In the genomic region with DNA sequence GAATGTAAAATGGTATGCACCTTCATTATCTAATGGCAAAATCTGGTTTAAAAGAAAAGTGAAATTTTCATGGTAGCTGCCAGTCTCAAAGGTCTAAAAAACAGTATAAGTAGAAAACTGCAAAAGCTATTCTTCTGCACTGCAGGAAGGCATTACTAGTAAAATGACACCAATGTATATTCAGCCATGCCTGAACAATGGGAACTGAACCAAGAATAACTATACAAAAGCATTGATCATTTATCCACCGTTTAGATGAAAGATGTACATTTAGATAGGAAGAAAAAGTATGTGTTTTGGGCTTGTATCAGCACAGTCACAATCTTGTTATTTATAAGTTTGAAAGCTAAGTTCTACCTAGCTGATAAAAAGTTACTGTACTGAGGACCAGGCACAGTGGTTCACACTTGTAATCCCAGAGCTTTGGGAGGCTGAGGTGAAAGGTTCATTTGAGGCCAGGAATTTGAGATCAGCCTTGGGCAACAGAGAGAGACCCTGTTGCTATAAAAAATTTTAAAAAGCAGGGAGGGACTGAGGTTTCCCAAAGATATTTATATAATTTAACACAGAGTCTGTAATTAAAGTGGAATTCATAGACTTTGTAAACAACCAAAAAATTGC, we compare ENCODE assay signal across 1 cellular context.
TF ChIP-seq lines count a peak whose summit lies in the region.

No MANE protein-coding gene starts in this region.

TF ChIP-seq in GM23338, 12 proteins besides CTCF, POLR2A, EP300 and RAD21 (continued from another document):
- TF ChIP-seq, protein P1, sequence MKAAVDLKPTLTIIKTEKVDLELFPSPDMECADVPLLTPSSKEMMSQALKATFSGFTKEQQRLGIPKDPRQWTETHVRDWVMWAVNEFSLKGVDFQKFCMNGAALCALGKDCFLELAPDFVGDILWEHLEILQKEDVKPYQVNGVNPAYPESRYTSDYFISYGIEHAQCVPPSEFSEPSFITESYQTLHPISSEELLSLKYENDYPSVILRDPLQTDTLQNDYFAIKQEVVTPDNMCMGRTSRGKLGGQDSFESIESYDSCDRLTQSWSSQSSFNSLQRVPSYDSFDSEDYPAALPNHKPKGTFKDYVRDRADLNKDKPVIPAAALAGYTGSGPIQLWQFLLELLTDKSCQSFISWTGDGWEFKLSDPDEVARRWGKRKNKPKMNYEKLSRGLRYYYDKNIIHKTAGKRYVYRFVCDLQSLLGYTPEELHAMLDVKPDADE (IDR thresholded peaks at IDR 0.05) = no peak
- no peak for TF ChIP-seq NANOG (IDR thresholded peaks at IDR 0.05; ENCODE audit: borderline replicate concordance)
- no peak for TF ChIP-seq CREB1 (CRISPR knock-in tag; IDR thresholded peaks at IDR 0.05; ENCODE audit: low read depth)
